18 cellular contexts compared by ENCODE assay signal in the genomic region with DNA sequence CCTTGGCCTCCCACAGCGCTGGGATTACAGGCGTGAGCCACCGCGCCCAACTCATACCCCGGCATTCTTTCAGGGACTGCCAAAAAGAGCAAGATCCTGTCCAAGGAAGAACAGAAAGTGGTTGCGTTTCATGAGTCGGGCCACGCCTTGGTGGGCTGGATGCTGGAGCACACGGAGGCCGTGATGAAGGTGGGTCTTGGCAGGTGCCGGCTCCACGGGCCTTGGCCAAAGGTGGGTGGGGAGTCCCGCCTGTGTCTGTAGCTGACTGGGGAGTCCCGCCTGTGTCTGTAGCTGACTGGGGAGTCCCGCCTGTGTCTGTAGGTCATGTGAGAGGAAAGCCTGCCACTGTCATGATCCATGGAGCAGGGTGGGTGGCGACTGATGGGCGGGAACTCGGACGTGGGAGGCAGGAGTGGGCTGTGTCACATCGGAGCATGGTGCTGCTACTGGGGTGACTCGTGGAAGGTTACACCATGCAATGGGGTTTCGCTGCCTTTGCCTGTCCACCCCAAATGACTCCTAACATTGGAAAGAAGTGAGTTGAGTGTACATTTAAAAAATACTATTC. TPM values are rescaled to one million over a fixed set of nuclear protein-coding genes. Genes with fewer than 3 reads are reported as not detected.
DNase-seq lines count a peak whose midpoint lies in the region; ATAC-seq and TF ChIP-seq lines count a peak whose summit lies in the region.
"Had no signal": no experiment of that assay in that cellular context is flagged by ENCODE, and none has a peak within 500 bp of the region (broad histone marks: within the 10 kb centered on the region; RNA-seq: fewer than 3 reads in every experiment).

No MANE protein-coding gene starts in this region.

- no peak overlapping the region for H3K4me3 ChIP-seq in fibroblast of mammary gland (ENCODE audit: control insufficient read depth, low read depth, low read length)
- H3K4me3 ChIP-seq: Peyer's patch had no signal

- peaks cover 29% of the 10 kb centered on the region for H3K4me1 Mint-ChIP-seq in activated naive CD4-positive, alpha-beta T cell treated with anti-CD3 and anti-CD28 coated beads, Interleukin-2, amount 10 ng/mL, durations not matched to agents 7 days and 5 days
- H3K4me1 Mint-ChIP-seq in glutamatergic neuron (ENCODE audit: low read depth, unreplicated experiment) = peaks cover 6% of the 10 kb centered on the region

- TF ChIP-seq CTCF in RWPE1 (conservative IDR thresholded peaks at IDR 0.05; ENCODE audit: low read depth) (no peak), fibroblast of mammary gland (conservative IDR thresholded peaks at IDR 0.05; ENCODE audit: control insufficient read depth, insufficient read depth, low read depth, low read length) (no peak), glutamatergic neuron (IDR thresholded peaks at IDR 0.05; ENCODE audit: partially characterized antibody, unreplicated experiment) (no peak)

- POLR2A ChIA-PET in RWPE1 (lab: Yijun Ruan, JAX; ENCODE audit: low non-redundant PET) = no interaction called here

- CTCF ChIA-PET in activated naive CD4-positive, alpha-beta T cell treated with anti-CD3 and anti-CD28 coated beads, Interleukin-2, amount 10 ng/mL, durations not matched to agents 7 days and 5 days (lab: Charles Lee) = interaction anchor here (0.9 to 1.5 kb wide), 2 partner anchors 8 to 13 kb away, joined by 3 to 4 read pairs; no protein-coding TSS in a partner anchor
- CTCF ChIA-PET in RWPE1 (lab: Yijun Ruan, JAX) = no interaction called here

- peak overlapping the region; percentile 16; the same call in 1 of the 2 replicates for H3K27ac ChIP-seq in RWPE1
- H3K27ac ChIP-seq: C4-2B, Peyer's patch had no signal

- H3K36me3 Mint-ChIP-seq in activated naive CD4-positive, alpha-beta T cell treated with anti-CD3 and anti-CD28 coated beads, Interleukin-2, amount 10 ng/mL, durations not matched to agents 7 days and 5 days = peaks cover 23% of the 10 kb centered on the region
- no peaks in the 10 kb centered on the region for H3K36me3 Mint-ChIP-seq in glutamatergic neuron (ENCODE audit: unreplicated experiment)

- ATAC-seq in HG03175 (IDR thresholded peaks at IDR 0.05; ENCODE audit: unreplicated experiment) = no peak
- ATAC-seq: Right ventricle myocardium inferior had no signal

- DNase-seq in activated naive CD4-positive, alpha-beta T cell treated with anti-CD3 and anti-CD28 coated beads, Interleukin-2, amount 10 ng/mL, durations not matched to agents 7 days and 5 days = no peak
- DNase-seq in activated naive CD4-positive, alpha-beta T cell (lab: John Stamatoyannopoulos, UW) = no peak
- DNase-seq in RWPE1 (ENCODE audit: low spot score) = no peak
- peak; percentile 35 for DNase-seq in fibroblast of mammary gland (ENCODE audit: low read depth)
- DNase-seq in NCI-H526 (lab: John Stamatoyannopoulos, UW) = no peak
- DNase-seq in glutamatergic neuron = no peak
- DNase-seq: EL, HFFc6, MV-4-11, NCI-H1105 treated with DMSO at 0.1 percent for 48 hours, NCI-H2029 treated with DMSO at 0.1 percent for 48 hours, NCI-H345, NCI-H524 treated with DMSO at 0.1 percent for 48 hours, Peyer's patch had no signal

- H3K27me3 Mint-ChIP-seq in activated naive CD4-positive, alpha-beta T cell treated with anti-CD3 and anti-CD28 coated beads, Interleukin-2, amount 10 ng/mL, durations not matched to agents 7 days and 5 days = no peaks in the 10 kb centered on the region
- peaks cover 1% of the 10 kb centered on the region for H3K27me3 Mint-ChIP-seq in glutamatergic neuron (ENCODE audit: unreplicated experiment)

- H3K9me3 Mint-ChIP-seq in activated naive CD4-positive, alpha-beta T cell treated with anti-CD3 and anti-CD28 coated beads, Interleukin-2, amount 10 ng/mL, durations not matched to agents 7 days and 5 days = no peaks in the 10 kb centered on the region
- peaks cover 6% of the 10 kb centered on the region for H3K9me3 Mint-ChIP-seq in glutamatergic neuron (ENCODE audit: unreplicated experiment)
- H3K9me3 Mint-ChIP-seq: HFFc6 had no signal

- H3K27ac Mint-ChIP-seq in activated naive CD4-positive, alpha-beta T cell treated with anti-CD3 and anti-CD28 coated beads, Interleukin-2, amount 10 ng/mL, durations not matched to agents 7 days and 5 days = peak overlapping the region; percentile 95
- no peak overlapping the region for H3K27ac Mint-ChIP-seq in glutamatergic neuron (ENCODE audit: unreplicated experiment)
- H3K27ac Mint-ChIP-seq: HFFc6 had no signal

- no peak overlapping the region for H3K4me3 Mint-ChIP-seq in activated naive CD4-positive, alpha-beta T cell treated with anti-CD3 and anti-CD28 coated beads, Interleukin-2, amount 10 ng/mL, durations not matched to agents 7 days and 5 days
- no peak overlapping the region for H3K4me3 Mint-ChIP-seq in glutamatergic neuron (ENCODE audit: unreplicated experiment)
- H3K4me3 Mint-ChIP-seq: HFFc6 had no signal

RNA-seq across cellular contexts. Expression of a gene that starts 10.0 kb away (rescaled TPM):
- 893 TPM for total RNA-seq in glutamatergic neuron (ENCODE audit: unreplicated experiment)

RNA-seq across cellular contexts. Expression of a gene that starts 25.1 kb away (rescaled TPM):
- 17.8 TPM for total RNA-seq in glutamatergic neuron (ENCODE audit: unreplicated experiment)
- total RNA-seq: OCI-LY7, Right ventricle myocardium inferior had no signal

RNA-seq across cellular contexts. Expression of a gene that starts 42.3 kb away (rescaled TPM):
- total RNA-seq in glutamatergic neuron (ENCODE audit: unreplicated experiment) = 166 TPM
